Comparison of ENCODE assay signal across 8 cellular contexts in the genomic region with DNA sequence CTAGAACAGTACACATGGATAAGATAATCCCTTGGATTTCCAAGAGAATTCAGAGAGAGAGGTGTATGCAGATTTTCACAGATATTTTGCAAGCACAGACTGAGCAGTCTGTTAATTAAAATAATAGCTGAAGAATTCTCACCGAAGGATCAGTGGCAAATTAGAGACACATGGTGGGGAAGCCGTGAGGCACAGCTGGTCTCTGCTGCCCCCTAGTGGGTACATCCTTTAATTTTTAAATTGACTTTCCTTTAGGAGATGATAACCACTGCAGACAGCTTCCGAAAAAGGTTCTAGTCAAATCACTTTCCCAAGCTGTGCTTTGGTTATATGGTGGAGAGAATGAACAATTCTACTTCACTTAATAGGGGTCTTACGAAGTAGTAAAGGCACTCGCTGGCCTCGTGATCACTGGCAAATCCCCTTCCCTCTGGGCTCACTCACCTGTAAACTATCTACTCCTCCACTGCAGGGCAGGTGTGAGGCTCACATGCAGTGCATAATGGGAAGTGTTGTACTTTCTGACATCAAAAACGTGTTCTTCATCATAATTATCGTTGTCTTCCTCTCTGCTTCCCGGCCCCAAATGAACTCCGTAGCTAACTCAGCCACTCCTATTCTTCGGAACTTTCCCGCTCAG. TPM values are rescaled to one million over a fixed set of nuclear protein-coding genes. Genes with fewer than 3 reads are reported as not detected.
A peak's percentile ranks its signal among the peaks of the same experiment; 100 is the strongest.
DNase-seq lines count a peak whose midpoint lies in the region; ATAC-seq, FAIRE-seq and TF ChIP-seq lines count a peak whose summit lies in the region.

No MANE protein-coding gene starts in this region.

- peak; percentile 46 for DNase-seq in Jurkat, Clone E6-1 (ENCODE audit: low read depth, low spot score)
- DNase-seq in RPMI8226 (peak; percentile 77), foreskin fibroblast (peak; percentile 56 to 87), ovary (peak; percentile 55 to 71 (median 69)), vagina (ENCODE audit: extremely low spot score in 2 of 2) (peak in 1 of 2 donors; percentile 64), GF-D8 (lab: John Stamatoyannopoulos, UW) (no peak)

- peak overlapping the region; percentile 33 for H3K27ac Mint-ChIP-seq in activated T-helper 17 cell treated with anti-CD3 and anti-CD28 coated beads, Interleukin-2, amount 50 U/mL, for 72 hours

- H3K4me3 ChIP-seq in Jurkat, Clone E6-1 (ENCODE audit: low read length) = no peak overlapping the region
- H3K4me3 ChIP-seq in foreskin fibroblast (ENCODE audit: low read depth in 1 of 2, low read length in 2 of 2) (no peak overlapping the region), ovary (no peak overlapping the region), vagina (no peak overlapping the region)

- H3K4me3 Mint-ChIP-seq in activated T-helper 17 cell treated with anti-CD3 and anti-CD28 coated beads, Interleukin-2, amount 50 U/mL, for 72 hours = no peak overlapping the region

- no peak for TF ChIP-seq POLR2A in ovary (IDR thresholded peaks at IDR 0.05)
- TF ChIP-seq POLR2A in vagina (IDR thresholded peaks at IDR 0.05) = no peak

- H3K27ac ChIP-seq in ovary (no peak overlapping the region), vagina (no peak overlapping the region)

- H3K4me1 ChIP-seq in ovary (ENCODE audit: insufficient read depth) (peaks cover 5% of the 10 kb centered on the region), vagina (no peaks in the 10 kb centered on the region)

- H3K4me1 Mint-ChIP-seq in activated T-helper 17 cell treated with anti-CD3 and anti-CD28 coated beads, Interleukin-2, amount 50 U/mL, for 72 hours = peaks cover 15% of the 10 kb centered on the region

- TF ChIP-seq EP300 in ovary (IDR thresholded peaks at IDR 0.05) = no peak

- FAIRE-seq in G401.6 (lab: Jason Lieb, UNC) = peak; percentile 63

- no peaks in the 10 kb centered on the region for H3K27me3 ChIP-seq in ovary
- no peaks in the 10 kb centered on the region for H3K27me3 ChIP-seq in vagina

- no peaks in the 10 kb centered on the region for H3K9me3 Mint-ChIP-seq in activated T-helper 17 cell treated with anti-CD3 and anti-CD28 coated beads, Interleukin-2, amount 50 U/mL, for 72 hours

- intact Hi-C loops in ovary (cut with DNase I) = loop anchor here in 2 of 4 donors (5.0 to 10.0 kb wide), 4 partner anchors 185 to 518 kb away; no protein-coding TSS in a partner anchor
- intact Hi-C loops in vagina (cut with DNase I) = loop anchor here (2.0 to 10.0 kb wide), 2 partner anchors 403 to 515 kb away; no protein-coding TSS in a partner anchor

- TF ChIP-seq CTCF in foreskin fibroblast (IDR thresholded peaks at IDR 0.05; ENCODE audit: low read depth, low read length) (peak; percentile 56), ovary (IDR thresholded peaks at IDR 0.05) (peak; percentile 55 to 96 (median 88)), vagina (IDR thresholded peaks at IDR 0.05) (peak; percentile 70 to 84 (median 80))

- no peaks in the 10 kb centered on the region for H3K27me3 Mint-ChIP-seq in activated T-helper 17 cell treated with anti-CD3 and anti-CD28 coated beads, Interleukin-2, amount 50 U/mL, for 72 hours

- H3K36me3 ChIP-seq in ovary = no peaks in the 10 kb centered on the region
- H3K36me3 ChIP-seq in vagina = peaks cover 0 to 4% of the 10 kb centered on the region in 2 donors

- H3K36me3 Mint-ChIP-seq in activated T-helper 17 cell treated with anti-CD3 and anti-CD28 coated beads, Interleukin-2, amount 50 U/mL, for 72 hours (ENCODE audit: low read depth) = peaks cover 73% of the 10 kb centered on the region

- WGBS in ovary, 3 donors = 51 to 56% (median 54%) methylated on average over 12 of the region's 12 CpGs

- ATAC-seq in activated T-helper 17 cell treated with anti-CD3 and anti-CD28 coated beads, Interleukin-2, amount 50 U/mL, for 72 hours (replicated peaks) = peak; percentile 65

- H3K9me3 ChIP-seq in ovary (no peaks in the 10 kb centered on the region), vagina (no peaks in the 10 kb centered on the region)

RNA-seq across cellular contexts. Expression of gene MESD, which starts 19.5 kb away (rescaled TPM):
- 27.1 TPM for polyA plus RNA-seq in Jurkat, Clone E6-1 (2012; ENCODE audit: insufficient read depth, insufficient read length)
- 10 to 100 TPM; 22.0 to 28.4 TPM for total RNA-seq in activated T-helper 17 cell treated with anti-CD3 and anti-CD28 coated beads, Interleukin-2, amount 50 U/mL, for 72 hours
- 10 to 100 TPM; 20.7 to 34.2 (median 29.3) TPM for total RNA-seq in ovary
- polyA plus RNA-seq in ovary = 10 to 100 TPM; 18.0 to 34.8 TPM
- total RNA-seq in vagina = 17.9 TPM

RNA-seq across cellular contexts. Expression of gene TLNRD1, which starts 30.6 kb away (rescaled TPM):
- polyA plus RNA-seq in Jurkat, Clone E6-1 (2012; ENCODE audit: insufficient read depth, insufficient read length) = 14.4 TPM
- 10 to 100 TPM; 19.1 to 39.3 TPM for total RNA-seq in activated T-helper 17 cell treated with anti-CD3 and anti-CD28 coated beads, Interleukin-2, amount 50 U/mL, for 72 hours
- 10 to 100 TPM in 5 of 7 donors, 1 to 10 TPM in 2; 8.6 to 15.2 (median 10.4) TPM for total RNA-seq in ovary
- polyA plus RNA-seq in ovary = 1 to 10 TPM; 4.2 to 4.8 TPM
- total RNA-seq in vagina = 28.0 TPM
